Comparison of ENCODE assay signal across 18 cellular contexts in genomic region chr4:15964159-15964558, GRCh38. TPM values are rescaled to one million over a fixed set of nuclear protein-coding genes. Genes with fewer than 3 reads are reported as not detected.
DNase-seq lines count a peak whose midpoint lies in the region; ATAC-seq and TF ChIP-seq lines count a peak whose summit lies in the region.
"Had no signal": no experiment of that assay in that cellular context is flagged by ENCODE, and none has a peak within 500 bp of the region (broad histone marks: within the 10 kb centered on the region; RNA-seq: fewer than 3 reads in every experiment).

No MANE protein-coding gene starts in this region.

- no peaks in the 10 kb centered on the region for H3K27me3 ChIP-seq in MG63
- H3K27me3 ChIP-seq: thyroid gland had no signal

- H3K4me3 Mint-ChIP-seq in natural killer cell = peak overlapping the region; percentile 49

- no peak overlapping the region for H3K4me3 ChIP-seq in astrocyte of the cerebellum (ENCODE audit: low read depth, low read length)
- H3K4me3 ChIP-seq in MG63 = no peak overlapping the region
- H3K4me3 ChIP-seq: SK-N-MC, thyroid gland had no signal

- intact Hi-C loops in natural killer cell (cut with micrococcal nuclease) = loop anchor here (5.0 kb wide), 2 partner anchors 312 to 962 kb away; partner anchors contain the start of gene CPEB2

- peaks cover 56 to 60% of the 10 kb centered on the region in 2 donors for H3K4me1 Mint-ChIP-seq in natural killer cell

- peak; percentile 4 for TF ChIP-seq CTCF in astrocyte of the cerebellum (IDR thresholded peaks at IDR 0.05; ENCODE audit: low read depth, low read length, missing control alignments)
- TF ChIP-seq CTCF in natural killer cell (IDR thresholded peaks at IDR 0.05) = no peak

- ATAC-seq in natural killer cell (no peak), HG02885 (IDR thresholded peaks at IDR 0.05; ENCODE audit: poor library complexity, unreplicated experiment) (no peak), HG02678 (IDR thresholded peaks at IDR 0.05; ENCODE audit: unreplicated experiment) (no peak)

- H3K36me3 ChIP-seq in MG63 = no peaks in the 10 kb centered on the region
- H3K36me3 ChIP-seq: thyroid gland had no signal

- H3K27ac Mint-ChIP-seq in natural killer cell = peak overlapping the region; percentile 94 to 95
- H3K27ac Mint-ChIP-seq: activated T-cell treated with anti-CD3 and anti-CD28 coated beads, Interleukin-2, amount 50 U/mL, for 72 hours had no signal

- H3K36me3 Mint-ChIP-seq in natural killer cell = peaks cover 9% of the 10 kb centered on the region

- H3K9me3 ChIP-seq in MG63 = no peaks in the 10 kb centered on the region
- H3K9me3 ChIP-seq: thyroid gland had no signal

- peaks cover 0 to 2% of the 10 kb centered on the region in 2 donors for H3K9me3 Mint-ChIP-seq in natural killer cell
- H3K9me3 Mint-ChIP-seq: activated T-cell treated with anti-CD3 and anti-CD28 coated beads, Interleukin-2, amount 50 U/mL, for 72 hours had no signal

- in situ Hi-C loops in astrocyte of the cerebellum (cut with HindIII; ENCODE audit: low sequenced_read_pairs) = no loop called here

- no peaks in the 10 kb centered on the region for H3K27me3 Mint-ChIP-seq in natural killer cell (ENCODE audit: low read depth in 2 of 2)

- DNase-seq in DMS 273 (lab: John Stamatoyannopoulos, UW; ENCODE audit: unreplicated experiment) (peak; percentile 7), DMS 273 treated with DMSO at 0.1 percent for 48 hours (lab: John Stamatoyannopoulos, UW) (no peak), NAMALWA (ENCODE audit: low spot score) (peak; percentile 15), astrocyte of the cerebellum (ENCODE audit: low read depth) (no peak), natural killer cell (no peak), MG63 (no peak)
- DNase-seq: activated CD4-positive, CD25-positive, alpha-beta regulatory T cell; effector memory CD4-positive, alpha-beta T cell; left ventricle myocardium superior; NCI-H1436 treated with DMSO at 0.1 percent for 48 hours; NCI-H748 treated with DMSO at 0.1 percent for 48 hours; small intestine; thyroid gland had no signal

RNA-seq across cellular contexts. Expression of gene FGFBP2, which starts 1.2 kb away (rescaled TPM):
- 100 to 1,000 TPM; 644 to 736 (median 713) TPM for total RNA-seq in natural killer cell
- total RNA-seq in MG63 (2014; rRNA removed; shearing (Covaris generic); ENCODE audit: low replicate concordance) = not detected in 2 replicates
- total RNA-seq: glomerular endothelial cell had no signal

RNA-seq across cellular contexts. Expression of gene FGFBP1, which starts 25.6 kb away (rescaled TPM):
- not detected for total RNA-seq in natural killer cell
- total RNA-seq in MG63 (2014; rRNA removed; shearing (Covaris generic); ENCODE audit: low replicate concordance) = not detected in 2 replicates
- total RNA-seq: activated T-cell treated with anti-CD3 and anti-CD28 coated beads, Interleukin-2, amount 50 U/mL, for 72 hours; glomerular endothelial cell; left ventricle myocardium superior had no signal

Comparison
In these comparisons a context has a peak if more than half of its experiments do, and no peak if none do; other contexts are left out.
1. DNase-seq: peak in DMS 273 (single experiment) and NAMALWA (single experiment); none in DMS 273 treated with DMSO at 0.1 percent for 48 hours (single experiment), astrocyte of the cerebellum (single experiment), natural killer cell (single experiment) and MG63 (single experiment).
2. RNA of gene FGFBP2, which starts 1.2 kb away (total RNA-seq): 644 to 736 TPM in natural killer cell; not detected in MG63; every median in the first group is over 100 times any median in the second.